In the genomic region with DNA sequence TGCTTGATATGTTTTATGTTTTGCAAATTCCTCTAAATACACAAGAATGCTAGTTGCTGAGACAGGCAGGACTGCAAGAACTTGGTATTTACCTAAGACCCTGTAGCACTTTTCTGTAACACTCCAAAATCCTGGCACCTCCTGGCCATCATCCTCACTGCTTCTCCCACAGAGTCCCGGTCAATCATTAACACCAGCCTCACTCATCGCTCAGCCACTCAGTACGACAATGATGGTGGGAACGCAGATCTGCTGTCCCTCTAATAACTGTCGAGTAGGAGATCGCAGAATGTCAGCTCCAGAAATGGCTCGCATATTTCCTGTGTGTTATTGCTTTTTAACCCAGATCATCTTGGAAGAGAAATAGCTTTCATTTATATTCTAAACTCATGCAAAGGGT, we compare ENCODE assay signal across 34 cellular contexts. TPM values are rescaled to one million over a fixed set of nuclear protein-coding genes. Genes with fewer than 3 reads are reported as not detected.
"Had no signal": no experiment of that assay in that cellular context is flagged by ENCODE, and none has a peak within 500 bp of the region (broad histone marks: within the 10 kb centered on the region; RNA-seq: fewer than 3 reads in every experiment).

No MANE protein-coding gene starts in this region.

- H3K4me3 Mint-ChIP-seq: activated B cell treated with CpG ODN at 0.5 μM for 24 hours; activated CD4-positive, alpha-beta memory T cell treated with anti-CD3 and anti-CD28 coated beads, Interleukin-2, amount 10 ng/mL, durations not matched to agents 7 days and 5 days; activated CD8-positive, alpha-beta memory T cell treated with anti-CD3 and anti-CD28 coated beads, Interleukin-2, amount 10 ng/mL, durations not matched to agents 7 days and 5 days; activated naive CD4-positive, alpha-beta T cell treated with anti-CD3 and anti-CD28 coated beads, Interleukin-2, amount 10 ng/mL, durations not matched to agents 7 days and 5 days; activated naive CD8-positive, alpha-beta T cell; activated naive CD8-positive, alpha-beta T cell treated with anti-CD3 and anti-CD28 coated beads, Interleukin-2, amount 50 U/mL, for 24 hours; central memory CD8-positive, alpha-beta T cell had no signal

- H3K9ac ChIP-seq: KMS-11 had no signal

- DNase-seq: activated B cell treated with CpG ODN at 0.5 μM for 24 hours; activated CD4-positive, alpha-beta memory T cell treated with anti-CD3 and anti-CD28 coated beads, Interleukin-2, amount 10 ng/mL, durations not matched to agents 7 days and 5 days; activated CD4-positive, alpha-beta T cell treated with anti-CD3 and anti-CD28 coated beads for 4 hours; activated CD4-positive, alpha-beta T cell treated with anti-CD3 and anti-CD28 coated beads, Interleukin-2, amount 50 U/mL, for 1 hour; activated CD4-positive, CD25-positive, alpha-beta regulatory T cell treated with anti-CD3 and anti-CD28 coated beads, Interleukin-2, amount 50 U/mL, for 72 hours; activated CD8-positive, alpha-beta memory T cell treated with anti-CD3 and anti-CD28 coated beads for 24 hours; activated CD8-positive, alpha-beta memory T cell treated with anti-CD3 and anti-CD28 coated beads, Interleukin-2, amount 10 ng/mL, durations not matched to agents 7 days and 5 days; activated CD8-positive, alpha-beta memory T cell treated with anti-CD3 and anti-CD28 coated beads, Interleukin-2, amount 50 U/mL, for 48 hours; activated effector memory CD4-positive, alpha-beta T cell treated with Interleukin-2 at 50 U/mL for 16 hours; activated naive CD4-positive, alpha-beta T cell treated with anti-CD3 and anti-CD28 coated beads, Interleukin-2, amount 10 ng/mL, durations not matched to agents 7 days and 5 days; activated naive CD8-positive, alpha-beta T cell treated with anti-CD3 and anti-CD28 coated beads, Interleukin-2, amount 50 U/mL, for 24 hours; activated T-cell treated with anti-CD3 and anti-CD28 coated beads, Interleukin-2, amount 50 U/mL, for 48 hours; amniotic stem cell; aorta; brain microvascular endothelial cell; MM.1S; MV-4-11; NCI-H1092; NCI-H1436 treated with DMSO at 0.1 percent for 48 hours; NCI-H1694 treated with DMSO at 0.1 percent for 48 hours; NCI-H2029; NCI-H510A; NCI-H526; NCI-H748 treated with DMSO at 0.1 percent for 48 hours; NK-92 treated with Interleukin-12 subunit alpha and Interleukin-12 subunit beta, amount 100 ng/mL, for 24 hours; PC-9; Right ventricle myocardium superior; T-helper 9 cell had no signal

- H3K36me3 Mint-ChIP-seq: activated CD8-positive, alpha-beta memory T cell treated with anti-CD3 and anti-CD28 coated beads, Interleukin-2, amount 10 ng/mL, durations not matched to agents 7 days and 5 days; activated naive CD4-positive, alpha-beta T cell treated with anti-CD3 and anti-CD28 coated beads, Interleukin-2, amount 10 ng/mL, durations not matched to agents 7 days and 5 days had no signal

- H3K9me3 Mint-ChIP-seq: activated B cell treated with CpG ODN at 0.5 μM for 24 hours; activated CD4-positive, alpha-beta memory T cell treated with anti-CD3 and anti-CD28 coated beads, Interleukin-2, amount 10 ng/mL, durations not matched to agents 7 days and 5 days; activated naive CD4-positive, alpha-beta T cell treated with anti-CD3 and anti-CD28 coated beads, Interleukin-2, amount 10 ng/mL, durations not matched to agents 7 days and 5 days; activated naive CD8-positive, alpha-beta T cell treated with anti-CD3 and anti-CD28 coated beads, Interleukin-2, amount 50 U/mL, for 24 hours; central memory CD8-positive, alpha-beta T cell had no signal

- H3K27ac Mint-ChIP-seq: activated B cell treated with CpG ODN at 0.5 μM for 24 hours; activated CD4-positive, alpha-beta memory T cell treated with anti-CD3 and anti-CD28 coated beads, Interleukin-2, amount 10 ng/mL, durations not matched to agents 7 days and 5 days; activated CD8-positive, alpha-beta memory T cell treated with anti-CD3 and anti-CD28 coated beads, Interleukin-2, amount 10 ng/mL, durations not matched to agents 7 days and 5 days; activated naive CD4-positive, alpha-beta T cell treated with anti-CD3 and anti-CD28 coated beads, Interleukin-2, amount 10 ng/mL, durations not matched to agents 7 days and 5 days; activated naive CD8-positive, alpha-beta T cell; activated naive CD8-positive, alpha-beta T cell treated with anti-CD3 and anti-CD28 coated beads, Interleukin-2, amount 50 U/mL, for 24 hours had no signal

- H3K36me3 ChIP-seq: brain microvascular endothelial cell, cardiac muscle cell had no signal

- H3K4me3 ChIP-seq: cardiac muscle cell, PC-9 had no signal

- H3K27ac ChIP-seq: brain microvascular endothelial cell, cardiac muscle cell, KMS-11, PC-9, VCaP had no signal

- H3K4me1 Mint-ChIP-seq: activated B cell treated with CpG ODN at 0.5 μM for 24 hours had no signal

- H3K27me3 ChIP-seq: brain microvascular endothelial cell, cardiac muscle cell had no signal

- H3K27me3 Mint-ChIP-seq: activated naive CD8-positive, alpha-beta T cell treated with anti-CD3 and anti-CD28 coated beads, Interleukin-2, amount 50 U/mL, for 24 hours had no signal

RNA-seq across cellular contexts. Expression of a gene that starts 28.0 kb away (rescaled TPM):
- total RNA-seq: activated B cell treated with CpG ODN at 0.5 μM for 24 hours; activated CD4-positive, alpha-beta memory T cell treated with anti-CD3 and anti-CD28 coated beads, Interleukin-2, amount 10 ng/mL, durations not matched to agents 7 days and 5 days; activated CD8-positive, alpha-beta memory T cell treated with anti-CD3 and anti-CD28 coated beads, Interleukin-2, amount 10 ng/mL, durations not matched to agents 7 days and 5 days; aorta; cardiac muscle cell; LHCN-M2; Right ventricle myocardium superior had no signal
